In genomic region chr2:44100351-44100750, GRCh38 we compare ENCODE assay signal across 8 cellular contexts.
DNase-seq lines count a peak whose midpoint lies in the region; ATAC-seq, FAIRE-seq and TF ChIP-seq lines count a peak whose summit lies in the region.

No MANE protein-coding gene starts in this region.

- intact Hi-C loops in right lobe of liver (cut with DNase I) = no loop called here

- TF ChIP-seq CTCF in astrocyte (IDR thresholded peaks at IDR 0.05; ENCODE audit: insufficient read depth, low read depth, low read length) = no peak
- no peak for TF ChIP-seq CTCF in right lobe of liver (IDR thresholded peaks at IDR 0.05)

- peak overlapping the region; percentile 53 for H3K4me2 ChIP-seq in astrocyte (ENCODE audit: low read length)

- H3K36me3 ChIP-seq in astrocyte (ENCODE audit: insufficient read depth, low read length) (no peaks in the 10 kb centered on the region), right lobe of liver (no peaks in the 10 kb centered on the region)

- H2AFZ ChIP-seq in astrocyte (ENCODE audit: low read depth, low read length) = no peak overlapping the region

- H3K9me3 ChIP-seq in astrocyte (ENCODE audit: insufficient read depth, low read depth, low read length) (no peaks in the 10 kb centered on the region), right lobe of liver (no peaks in the 10 kb centered on the region)

- no peak overlapping the region for H3K9ac ChIP-seq in astrocyte (ENCODE audit: low read length)

- H4K20me1 ChIP-seq in astrocyte (ENCODE audit: insufficient read depth, low read length) = no peaks in the 10 kb centered on the region

- H3K4me1 ChIP-seq in astrocyte (ENCODE audit: insufficient read depth, low read length) (peaks cover 13% of the 10 kb centered on the region), right lobe of liver (no peaks in the 10 kb centered on the region)

- ATAC-seq in right lobe of liver (peak; percentile 33 to 88 (median 64)), HG03460 (IDR thresholded peaks at IDR 0.05; ENCODE audit: unreplicated experiment) (no peak)

- H3K4me1 Mint-ChIP-seq in astrocyte (ENCODE audit: low read depth, unreplicated experiment) = peaks cover 16% of the 10 kb centered on the region

- H3K9me3 Mint-ChIP-seq in astrocyte (ENCODE audit: unreplicated experiment) = peaks cover 3% of the 10 kb centered on the region

- H3K27ac ChIP-seq in astrocyte (ENCODE audit: low read depth, low read length) = no peak overlapping the region
- H3K27ac ChIP-seq in right lobe of liver = no peak overlapping the region

- no peak overlapping the region for H3K27ac Mint-ChIP-seq in astrocyte (ENCODE audit: unreplicated experiment)

- no peak overlapping the region for H3K4me3 Mint-ChIP-seq in astrocyte (ENCODE audit: unreplicated experiment)

- H3K27me3 Mint-ChIP-seq in astrocyte (ENCODE audit: low read depth, unreplicated experiment) = no peaks in the 10 kb centered on the region

- TF ChIP-seq POLR2A in right lobe of liver (IDR thresholded peaks at IDR 0.05) = no peak

- no peak overlapping the region for H3K4me3 ChIP-seq in astrocyte (ENCODE audit: insufficient read depth, low read depth, low read length)
- H3K4me3 ChIP-seq in right lobe of liver = no peak overlapping the region

- no peaks in the 10 kb centered on the region for H3K36me3 Mint-ChIP-seq in astrocyte (ENCODE audit: low read depth, unreplicated experiment)

- DNase-seq in AML-193 (lab: John Stamatoyannopoulos, UW) (peak; percentile 92 to 93), HTR-8/SVneo (ENCODE audit: insufficient read length, low spot score) (peak; percentile 83), astrocyte (ENCODE audit: low read depth) (peak; percentile 98), right lobe of liver (peak in 1 of 3 donors; percentile 68), DMS 273 treated with DMSO at 0.1 percent for 48 hours (lab: John Stamatoyannopoulos, UW) (no peak), SHP77 treated with DMSO at 0.1 percent for 48 hours (lab: John Stamatoyannopoulos, UW) (no peak), NCI-H1105 treated with DMSO at 0.1 percent for 48 hours (lab: John Stamatoyannopoulos, UW) (no peak)

- WGBS in right lobe of liver (ENCODE audit: insufficient coverage, low coverage, low lambda C conversion rate, missing lambda C conversion rate) = 34% methylated on average over 3 of the region's 3 CpGs

- FAIRE-seq in HTR-8/SVneo (lab: Jason Lieb, UNC) (peak; percentile 79), astrocyte (lab: Jason Lieb, UNC) (peak; percentile 80)

- no peaks in the 10 kb centered on the region for H3K27me3 ChIP-seq in astrocyte (ENCODE audit: insufficient read depth, low read length)
- H3K27me3 ChIP-seq in right lobe of liver = no peaks in the 10 kb centered on the region

- no peaks in the 10 kb centered on the region for H3K79me2 ChIP-seq in astrocyte (ENCODE audit: insufficient read depth, low read length)

Comparison
In these comparisons a context has a peak if more than half of its experiments do, and no peak if none do; other contexts are left out.
1. DNase-seq: peak in AML-193 (2 of 2), HTR-8/SVneo (single experiment) and astrocyte (single experiment); none in DMS 273 treated with DMSO at 0.1 percent for 48 hours (single experiment), SHP77 treated with DMSO at 0.1 percent for 48 hours (single experiment) and NCI-H1105 treated with DMSO at 0.1 percent for 48 hours (single experiment).